9 cellular contexts compared by ENCODE assay signal in genomic region chr1:108016451-108016920, GRCh38. TPM values are rescaled to one million over a fixed set of nuclear protein-coding genes. Genes with fewer than 3 reads are reported as not detected.
DNase-seq lines count a peak whose midpoint lies in the region; FAIRE-seq and TF ChIP-seq lines count a peak whose summit lies in the region.
"Had no signal": no experiment of that assay in that cellular context is flagged by ENCODE, and none has a peak within 500 bp of the region (broad histone marks: within the 10 kb centered on the region; RNA-seq: fewer than 3 reads in every experiment).

No MANE protein-coding gene starts in this region.

- intact Hi-C loops in PC-9 (cut with micrococcal nuclease; ENCODE audit: unreplicated experiment) = loop anchor here (1.0 to 5.0 kb wide), 2 partner anchors 80 to 101 kb away; no protein-coding TSS in a partner anchor

- DNase-seq in activated T-cell treated with anti-CD3 and anti-CD28 coated beads, Interleukin-2, amount 50 U/mL, for 48 hours = peak; percentile 26 to 42
- DNase-seq in activated T-cell treated with anti-CD3 and anti-CD28 coated beads for 4 hours (no peak), PC-9 (peak; percentile 65 to 85), fibroblast of pulmonary artery (ENCODE audit: low read depth) (peak; percentile 94), small intestine (peak; percentile 46), NCI-H1105 (lab: John Stamatoyannopoulos, UW) (no peak), AG08396 (ENCODE audit: low spot score) (no peak)
- DNase-seq in activated naive CD4-positive, alpha-beta T cell treated with anti-CD3 and anti-CD28 coated beads, Interleukin-2, amount 50 U/mL, for 16 hours = no peak

- 12 to 25% (median 14%) methylated on average over 4 of the region's 4 CpGs for WGBS in small intestine, 3 donors

- no peak for FAIRE-seq in small intestine (lab: Jason Lieb, UNC)

- H3F3A ChIP-seq in PC-9 (ENCODE audit: insufficient read depth, low read depth) = peaks cover 20% of the 10 kb centered on the region

- POLR2A ChIA-PET in PC-9 (lab: Charles Lee; ENCODE audit: unreplicated experiment) = no interaction called here

- H3K4me1 ChIP-seq in PC-9 (replicated peaks; ENCODE audit: insufficient read depth) = peaks cover 28% of the 10 kb centered on the region
- H3K4me1 ChIP-seq in small intestine (ENCODE audit: control insufficient read depth in 2 of 2, insufficient read depth in 1 of 2, low read depth in 1 of 2, low read length in 1 of 2) = no peaks in the 10 kb centered on the region

- BruUV-seq in PC-9 (replicated peaks; lab: Mats Ljungman, UMichigan) = no TSS peak

- H3K9me2 ChIP-seq in PC-9 (ENCODE audit: insufficient read depth) = no peaks in the 10 kb centered on the region

- H3K79me2 ChIP-seq in PC-9 (ENCODE audit: low read depth) = no peaks in the 10 kb centered on the region

- H3K36me3 ChIP-seq in PC-9 (ENCODE audit: low read depth) (no peaks in the 10 kb centered on the region), small intestine (ENCODE audit: control insufficient read depth in 2 of 2, insufficient read depth in 2 of 2, low read length in 2 of 2) (no peaks in the 10 kb centered on the region)

- no peaks in the 10 kb centered on the region for H4K20me1 ChIP-seq in PC-9 (ENCODE audit: insufficient read depth)

- H3K4me2 ChIP-seq in PC-9 = peak overlapping the region; percentile 13

- H3K27ac ChIP-seq in PC-9 (no peak overlapping the region), small intestine (ENCODE audit: low read depth in 1 of 2, low read length in 1 of 2) (no peak overlapping the region)

- no peak overlapping the region for H2AFZ ChIP-seq in PC-9

- H3K27me3 ChIP-seq in PC-9 (ENCODE audit: insufficient read depth, low read depth) (no peaks in the 10 kb centered on the region), small intestine (ENCODE audit: control insufficient read depth in 2 of 2, insufficient read depth in 2 of 2, low read length in 2 of 2) (no peaks in the 10 kb centered on the region)

- CTCF ChIA-PET in PC-9 (lab: Charles Lee) = no interaction called here

- TF ChIP-seq CTCF in PC-9 (conservative IDR thresholded peaks at IDR 0.05) = no peak
- TF ChIP-seq CTCF in fibroblast of pulmonary artery (IDR thresholded peaks at IDR 0.05; ENCODE audit: low read length, missing control alignments) = no peak

- no peak overlapping the region for H3K4me3 ChIP-seq in PC-9
- H3K4me3 ChIP-seq in fibroblast of pulmonary artery (replicated peaks; ENCODE audit: low read depth, low read length) = no peak overlapping the region
- no peak overlapping the region for H3K4me3 ChIP-seq in small intestine (ENCODE audit: low read depth in 1 of 2, low read length in 2 of 2)

- no peaks in the 10 kb centered on the region for H3K9me3 ChIP-seq in PC-9 (ENCODE audit: insufficient read depth, low read depth)
- no peaks in the 10 kb centered on the region for H3K9me3 ChIP-seq in small intestine (ENCODE audit: control insufficient read depth, low read depth)

RNA-seq across cellular contexts. Expression of gene VAV3, which starts 51.5 kb away (rescaled TPM):
- 0.63 and 1.7 TPM in 2 replicates for total RNA-seq in PC-9 (2021)
- 10 to 100 TPM in 1 of 3 donors, 1 to 10 TPM in 2; 5.4 to 12.8 (median 9.6) TPM for polyA plus RNA-seq in small intestine
- polyA plus RNA-seq: BJ had no signal

Comparison
In these comparisons a context has a peak if more than half of its experiments do, and no peak if none do; other contexts are left out.
1. DNase-seq: peak in activated T-cell treated with anti-CD3 and anti-CD28 coated beads, Interleukin-2, amount 50 U/mL, for 48 hours (2 of 2), PC-9 (2 of 2), fibroblast of pulmonary artery (single experiment) and small intestine (single experiment); none in activated T-cell treated with anti-CD3 and anti-CD28 coated beads for 4 hours (single experiment), NCI-H1105 (single experiment), AG08396 (single experiment) and activated naive CD4-positive, alpha-beta T cell treated with anti-CD3 and anti-CD28 coated beads, Interleukin-2, amount 50 U/mL, for 16 hours (single experiment).